In genomic region chr7:102610441-102610840, GRCh38 we compare ENCODE assay signal across 6 cellular contexts. TPM values are rescaled to one million over a fixed set of nuclear protein-coding genes. Genes with fewer than 3 reads are reported as not detected.
"Had no signal": no experiment of that assay in that cellular context is flagged by ENCODE, and none has a peak within 500 bp of the region (broad histone marks: within the 10 kb centered on the region; RNA-seq: fewer than 3 reads in every experiment).

No MANE protein-coding gene starts in this region.

RNA-seq across cellular contexts. Expression of gene SPDYE2B, which starts 39.7 kb away (rescaled TPM):
- total RNA-seq: activated CD8-positive, alpha-beta memory T cell treated with anti-CD3 and anti-CD28 coated beads for 36 hours; ascending aorta; body of pancreas; MCF 10A; PC-3; T-helper 17 cell had no signal

RNA-seq across cellular contexts. Expression of gene SPDYE2, which starts 59.4 kb away (rescaled TPM):
- total RNA-seq: ascending aorta, body of pancreas, MCF 10A, PC-3 had no signal
